ENCODE assay signal across 1 cellular context in the genomic region with DNA sequence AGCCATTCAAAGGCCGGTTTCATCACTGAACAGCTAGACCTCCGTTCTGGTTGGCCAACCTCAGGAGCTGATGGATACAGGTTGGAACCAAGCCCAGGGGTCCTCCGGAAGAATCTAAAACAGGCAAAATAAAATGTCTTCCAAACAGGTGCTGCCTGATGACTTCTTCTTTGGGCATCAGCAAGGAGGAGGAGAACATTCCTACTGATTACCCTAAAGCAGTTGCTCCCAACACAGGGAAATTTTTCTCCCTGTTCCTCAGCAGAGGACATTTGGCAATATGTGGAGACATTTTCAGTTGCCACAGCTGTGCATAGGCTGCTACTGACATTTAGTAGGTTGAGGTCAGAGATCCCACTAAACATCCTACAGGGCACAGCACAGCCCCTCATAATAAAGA.
TF ChIP-seq lines count a peak whose summit lies in the region.

No MANE protein-coding gene starts in this region.

TF ChIP-seq in HepG2, 621 proteins besides CTCF, POLR2A, EP300 and RAD21:
- TF ChIP-seq SCMH1 (CRISPR knock-in tag; IDR thresholded peaks at IDR 0.05; ENCODE audit: borderline replicate concordance) = no peak
- TF ChIP-seq ARNT2 (CRISPR knock-in tag; IDR thresholded peaks at IDR 0.05; ENCODE audit: low read depth) = no peak
- no peak for TF ChIP-seq FOSL2 (CRISPR knock-in tag; IDR thresholded peaks at IDR 0.05)
- TF ChIP-seq, protein P1, sequence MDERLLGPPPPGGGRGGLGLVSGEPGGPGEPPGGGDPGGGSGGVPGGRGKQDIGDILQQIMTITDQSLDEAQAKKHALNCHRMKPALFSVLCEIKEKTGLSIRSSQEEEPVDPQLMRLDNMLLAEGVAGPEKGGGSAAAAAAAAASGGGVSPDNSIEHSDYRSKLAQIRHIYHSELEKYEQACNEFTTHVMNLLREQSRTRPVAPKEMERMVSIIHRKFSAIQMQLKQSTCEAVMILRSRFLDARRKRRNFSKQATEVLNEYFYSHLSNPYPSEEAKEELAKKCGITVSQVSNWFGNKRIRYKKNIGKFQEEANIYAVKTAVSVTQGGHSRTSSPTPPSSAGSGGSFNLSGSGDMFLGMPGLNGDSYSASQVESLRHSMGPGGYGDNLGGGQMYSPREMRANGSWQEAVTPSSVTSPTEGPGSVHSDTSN (CRISPR knock-in tag; IDR thresholded peaks at IDR 0.05) = no peak
- no peak for TF ChIP-seq ZNF383 (CRISPR knock-in tag; IDR thresholded peaks at IDR 0.05; ENCODE audit: borderline replicate concordance)
- TF ChIP-seq ZNF552 (CRISPR knock-in tag; IDR thresholded peaks at IDR 0.05; ENCODE audit: borderline replicate concordance) = no peak
- no peak for TF ChIP-seq ZNF768 (CRISPR knock-in tag; IDR thresholded peaks at IDR 0.05)
- no peak for TF ChIP-seq SIX1 (CRISPR knock-in tag; IDR thresholded peaks at IDR 0.05; ENCODE audit: borderline replicate concordance)
- TF ChIP-seq MAFK (conservative IDR thresholded peaks at IDR 0.05 in 1 of 2, IDR thresholded peaks at IDR 0.05 in 1 of 2; ENCODE audit: low read length in 2 of 2) = no peak
- TF ChIP-seq, protein P2, sequence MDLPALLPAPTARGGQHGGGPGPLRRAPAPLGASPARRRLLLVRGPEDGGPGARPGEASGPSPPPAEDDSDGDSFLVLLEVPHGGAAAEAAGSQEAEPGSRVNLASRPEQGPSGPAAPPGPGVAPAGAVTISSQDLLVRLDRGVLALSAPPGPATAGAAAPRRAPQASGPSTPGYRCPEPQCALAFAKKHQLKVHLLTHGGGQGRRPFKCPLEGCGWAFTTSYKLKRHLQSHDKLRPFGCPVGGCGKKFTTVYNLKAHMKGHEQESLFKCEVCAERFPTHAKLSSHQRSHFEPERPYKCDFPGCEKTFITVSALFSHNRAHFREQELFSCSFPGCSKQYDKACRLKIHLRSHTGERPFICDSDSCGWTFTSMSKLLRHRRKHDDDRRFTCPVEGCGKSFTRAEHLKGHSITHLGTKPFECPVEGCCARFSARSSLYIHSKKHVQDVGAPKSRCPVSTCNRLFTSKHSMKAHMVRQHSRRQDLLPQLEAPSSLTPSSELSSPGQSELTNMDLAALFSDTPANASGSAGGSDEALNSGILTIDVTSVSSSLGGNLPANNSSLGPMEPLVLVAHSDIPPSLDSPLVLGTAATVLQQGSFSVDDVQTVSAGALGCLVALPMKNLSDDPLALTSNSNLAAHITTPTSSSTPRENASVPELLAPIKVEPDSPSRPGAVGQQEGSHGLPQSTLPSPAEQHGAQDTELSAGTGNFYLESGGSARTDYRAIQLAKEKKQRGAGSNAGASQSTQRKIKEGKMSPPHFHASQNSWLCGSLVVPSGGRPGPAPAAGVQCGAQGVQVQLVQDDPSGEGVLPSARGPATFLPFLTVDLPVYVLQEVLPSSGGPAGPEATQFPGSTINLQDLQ (CRISPR knock-in tag; IDR thresholded peaks at IDR 0.05) = no peak
- TF ChIP-seq, protein P3, sequence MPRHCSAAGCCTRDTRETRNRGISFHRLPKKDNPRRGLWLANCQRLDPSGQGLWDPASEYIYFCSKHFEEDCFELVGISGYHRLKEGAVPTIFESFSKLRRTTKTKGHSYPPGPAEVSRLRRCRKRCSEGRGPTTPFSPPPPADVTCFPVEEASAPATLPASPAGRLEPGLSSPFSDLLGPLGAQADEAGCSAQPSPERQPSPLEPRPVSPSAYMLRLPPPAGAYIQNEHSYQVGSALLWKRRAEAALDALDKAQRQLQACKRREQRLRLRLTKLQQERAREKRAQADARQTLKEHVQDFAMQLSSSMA (CRISPR knock-in tag; IDR thresholded peaks at IDR 0.05) = no peak
- TF ChIP-seq REPIN1 (CRISPR knock-in tag; IDR thresholded peaks at IDR 0.05; ENCODE audit: borderline replicate concordance, low read depth) = no peak
- TF ChIP-seq, protein P4, sequence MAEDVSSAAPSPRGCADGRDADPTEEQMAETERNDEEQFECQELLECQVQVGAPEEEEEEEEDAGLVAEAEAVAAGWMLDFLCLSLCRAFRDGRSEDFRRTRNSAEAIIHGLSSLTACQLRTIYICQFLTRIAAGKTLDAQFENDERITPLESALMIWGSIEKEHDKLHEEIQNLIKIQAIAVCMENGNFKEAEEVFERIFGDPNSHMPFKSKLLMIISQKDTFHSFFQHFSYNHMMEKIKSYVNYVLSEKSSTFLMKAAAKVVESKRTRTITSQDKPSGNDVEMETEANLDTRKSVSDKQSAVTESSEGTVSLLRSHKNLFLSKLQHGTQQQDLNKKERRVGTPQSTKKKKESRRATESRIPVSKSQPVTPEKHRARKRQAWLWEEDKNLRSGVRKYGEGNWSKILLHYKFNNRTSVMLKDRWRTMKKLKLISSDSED (CRISPR knock-in tag; IDR thresholded peaks at IDR 0.05) = no peak
- TF ChIP-seq NCOA2 (CRISPR knock-in tag; IDR thresholded peaks at IDR 0.05) = no peak
- TF ChIP-seq FOXM1 (CRISPR knock-in tag; IDR thresholded peaks at IDR 0.05) = no peak
- no peak for TF ChIP-seq CEBPB (IDR thresholded peaks at IDR 0.05; ENCODE audit: borderline replicate concordance, low read depth, low read length)
- TF ChIP-seq, protein P5, sequence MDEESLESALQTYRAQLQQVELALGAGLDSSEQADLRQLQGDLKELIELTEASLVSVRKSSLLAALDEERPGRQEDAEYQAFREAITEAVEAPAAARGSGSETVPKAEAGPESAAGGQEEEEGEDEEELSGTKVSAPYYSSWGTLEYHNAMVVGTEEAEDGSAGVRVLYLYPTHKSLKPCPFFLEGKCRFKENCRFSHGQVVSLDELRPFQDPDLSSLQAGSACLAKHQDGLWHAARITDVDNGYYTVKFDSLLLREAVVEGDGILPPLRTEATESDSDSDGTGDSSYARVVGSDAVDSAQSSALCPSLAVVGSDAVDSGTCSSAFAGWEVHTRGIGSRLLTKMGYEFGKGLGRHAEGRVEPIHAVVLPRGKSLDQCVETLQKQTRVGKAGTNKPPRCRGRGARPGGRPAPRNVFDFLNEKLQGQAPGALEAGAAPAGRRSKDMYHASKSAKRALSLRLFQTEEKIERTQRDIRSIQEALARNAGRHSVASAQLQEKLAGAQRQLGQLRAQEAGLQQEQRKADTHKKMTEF (CRISPR knock-in tag; IDR thresholded peaks at IDR 0.05) = no peak
- TF ChIP-seq, protein P6, sequence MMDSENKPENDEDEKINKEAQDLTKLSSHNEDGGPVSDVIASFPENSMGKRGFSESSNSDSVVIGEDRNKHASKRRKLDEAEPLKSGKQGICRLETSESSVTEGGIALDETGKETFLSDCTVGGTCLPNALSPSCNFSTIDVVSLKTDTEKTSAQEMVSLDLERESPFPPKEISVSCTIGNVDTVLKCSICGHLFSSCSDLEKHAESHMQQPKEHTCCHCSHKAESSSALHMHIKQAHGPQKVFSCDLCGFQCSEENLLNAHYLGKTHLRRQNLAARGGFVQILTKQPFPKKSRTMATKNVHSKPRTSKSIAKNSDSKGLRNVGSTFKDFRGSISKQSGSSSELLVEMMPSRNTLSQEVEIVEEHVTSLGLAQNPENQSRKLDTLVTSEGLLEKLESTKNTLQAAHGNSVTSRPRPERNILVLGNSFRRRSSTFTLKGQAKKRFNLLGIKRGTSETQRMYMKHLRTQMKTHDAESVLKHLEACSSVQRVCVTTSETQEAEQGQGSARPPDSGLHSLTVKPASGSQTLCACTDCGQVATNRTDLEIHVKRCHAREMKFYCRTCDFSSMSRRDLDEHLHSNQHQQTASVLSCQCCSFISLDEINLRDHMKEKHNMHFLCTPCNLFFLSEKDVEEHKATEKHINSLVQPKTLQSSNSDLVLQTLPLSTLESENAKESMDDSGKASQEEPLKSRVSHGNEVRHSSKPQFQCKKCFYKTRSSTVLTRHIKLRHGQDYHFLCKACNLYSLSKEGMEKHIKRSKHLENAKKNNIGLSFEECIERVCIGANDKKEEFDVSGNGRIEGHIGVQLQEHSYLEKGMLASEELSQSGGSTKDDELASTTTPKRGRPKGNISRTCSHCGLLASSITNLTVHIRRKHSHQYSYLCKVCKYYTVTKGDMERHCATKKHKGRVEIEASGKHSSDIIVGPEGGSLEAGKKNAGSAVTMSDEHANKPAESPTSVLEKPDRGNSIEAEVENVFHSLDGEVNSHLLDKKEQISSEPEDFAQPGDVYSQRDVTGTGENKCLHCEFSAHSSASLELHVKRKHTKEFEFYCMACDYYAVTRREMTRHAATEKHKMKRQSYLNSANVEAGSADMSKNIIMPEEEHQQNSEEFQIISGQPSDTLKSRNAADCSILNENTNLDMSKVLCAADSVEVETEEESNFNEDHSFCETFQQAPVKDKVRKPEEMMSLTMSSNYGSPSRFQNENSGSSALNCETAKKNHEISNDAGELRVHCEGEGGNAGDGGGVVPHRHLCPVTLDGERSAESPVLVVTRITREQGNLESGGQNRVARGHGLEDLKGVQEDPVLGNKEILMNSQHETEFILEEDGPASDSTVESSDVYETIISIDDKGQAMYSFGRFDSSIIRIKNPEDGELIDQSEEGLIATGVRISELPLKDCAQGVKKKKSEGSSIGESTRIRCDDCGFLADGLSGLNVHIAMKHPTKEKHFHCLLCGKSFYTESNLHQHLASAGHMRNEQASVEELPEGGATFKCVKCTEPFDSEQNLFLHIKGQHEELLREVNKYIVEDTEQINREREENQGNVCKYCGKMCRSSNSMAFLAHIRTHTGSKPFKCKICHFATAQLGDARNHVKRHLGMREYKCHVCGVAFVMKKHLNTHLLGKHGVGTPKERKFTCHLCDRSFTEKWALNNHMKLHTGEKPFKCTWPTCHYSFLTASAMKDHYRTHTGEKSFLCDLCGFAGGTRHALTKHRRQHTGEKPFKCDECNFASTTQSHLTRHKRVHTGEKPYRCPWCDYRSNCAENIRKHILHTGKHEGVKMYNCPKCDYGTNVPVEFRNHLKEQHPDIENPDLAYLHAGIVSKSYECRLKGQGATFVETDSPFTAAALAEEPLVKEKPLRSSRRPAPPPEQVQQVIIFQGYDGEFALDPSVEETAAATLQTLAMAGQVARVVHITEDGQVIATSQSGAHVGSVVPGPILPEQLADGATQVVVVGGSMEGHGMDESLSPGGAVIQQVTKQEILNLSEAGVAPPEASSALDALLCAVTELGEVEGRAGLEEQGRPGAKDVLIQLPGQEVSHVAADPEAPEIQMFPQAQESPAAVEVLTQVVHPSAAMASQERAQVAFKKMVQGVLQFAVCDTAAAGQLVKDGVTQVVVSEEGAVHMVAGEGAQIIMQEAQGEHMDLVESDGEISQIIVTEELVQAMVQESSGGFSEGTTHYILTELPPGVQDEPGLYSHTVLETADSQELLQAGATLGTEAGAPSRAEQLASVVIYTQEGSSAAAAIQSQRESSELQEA (CRISPR knock-in tag; IDR thresholded peaks at IDR 0.05; ENCODE audit: not compliant biosample characterization) = no peak
- TF ChIP-seq SRY (CRISPR knock-in tag; IDR thresholded peaks at IDR 0.05) = no peak
- TF ChIP-seq, protein P7, sequence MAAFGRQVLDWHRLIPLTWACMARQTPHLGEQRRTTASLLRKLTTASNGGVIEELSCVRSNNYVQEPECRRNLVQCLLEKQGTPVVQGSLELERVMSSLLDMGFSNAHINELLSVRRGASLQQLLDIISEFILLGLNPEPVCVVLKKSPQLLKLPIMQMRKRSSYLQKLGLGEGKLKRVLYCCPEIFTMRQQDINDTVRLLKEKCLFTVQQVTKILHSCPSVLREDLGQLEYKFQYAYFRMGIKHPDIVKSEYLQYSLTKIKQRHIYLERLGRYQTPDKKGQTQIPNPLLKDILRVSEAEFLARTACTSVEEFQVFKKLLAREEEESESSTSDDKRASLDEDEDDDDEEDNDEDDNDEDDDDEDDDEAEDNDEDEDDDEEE (CRISPR knock-in tag; IDR thresholded peaks at IDR 0.05) = no peak
TF ChIP-seq in HepG2: peak in this region for 0.
